Comparison of ENCODE assay signal across 18 cellular contexts in genomic region chr6:25144919-25145318, GRCh38.
DNase-seq lines count a peak whose midpoint lies in the region; ATAC-seq and TF ChIP-seq lines count a peak whose summit lies in the region.
"Had no signal": no experiment of that assay in that cellular context is flagged by ENCODE, and none has a peak within 500 bp of the region (broad histone marks: within the 10 kb centered on the region; RNA-seq: fewer than 3 reads in every experiment).

No MANE protein-coding gene starts in this region.

- no peak for TF ChIP-seq CTCF in natural killer cell (IDR thresholded peaks at IDR 0.05)

- H3K9me3 ChIP-seq in KOPT-K1 (ENCODE audit: insufficient read depth, low read length, poor library complexity, severe bottlenecking): peaks cover 8% of the 10 kb centered on the region
- H3K9me3 ChIP-seq: BE2C had no signal

- H3K27ac Mint-ChIP-seq in T-helper 2 cell treated with Interferon-gamma antibody and Interleukin-4, amounts not matched to agents 5 μg/mL and 100 μg/mL, for 36 hours: peak overlapping the region; percentile 50
- peak overlapping the region; percentile 61 for H3K27ac Mint-ChIP-seq in activated T-helper 1 cell treated with anti-CD3 and anti-CD28 coated beads, Interleukin-12 subunit alpha, Interleukin-12 subunit beta, Interleukin-2, Interleukin-4 antibody, amounts not matched to agents 30 ng/mL and 10 ng/mL and 1 ng/mL, durations not matched to agents 14 hours and 24 hours and 36 hours
- no peak overlapping the region for H3K27ac Mint-ChIP-seq in natural killer cell
- H3K27ac Mint-ChIP-seq: CD4-positive, alpha-beta T cell; CD8-positive, alpha-beta T cell had no signal

- H3K36me3 Mint-ChIP-seq in T-helper 2 cell treated with Interferon-gamma antibody and Interleukin-4, amounts not matched to agents 5 μg/mL and 100 μg/mL, for 36 hours (ENCODE audit: low read depth): peaks cover 54% of the 10 kb centered on the region
- H3K36me3 Mint-ChIP-seq in activated T-helper 1 cell treated with anti-CD3 and anti-CD28 coated beads, Interleukin-12 subunit alpha, Interleukin-12 subunit beta, Interleukin-2, Interleukin-4 antibody, amounts not matched to agents 30 ng/mL and 10 ng/mL and 1 ng/mL, durations not matched to agents 14 hours and 24 hours and 36 hours (ENCODE audit: low read depth): peaks cover 47% of the 10 kb centered on the region
- H3K36me3 Mint-ChIP-seq in natural killer cell: no peaks in the 10 kb centered on the region
- H3K36me3 Mint-ChIP-seq: CD8-positive, alpha-beta T cell had no signal

- H3K27me3 Mint-ChIP-seq in T-helper 2 cell treated with Interferon-gamma antibody and Interleukin-4, amounts not matched to agents 5 μg/mL and 100 μg/mL, for 36 hours (ENCODE audit: low read depth): no peaks in the 10 kb centered on the region
- no peaks in the 10 kb centered on the region for H3K27me3 Mint-ChIP-seq in activated T-helper 1 cell treated with anti-CD3 and anti-CD28 coated beads, Interleukin-12 subunit alpha, Interleukin-12 subunit beta, Interleukin-2, Interleukin-4 antibody, amounts not matched to agents 30 ng/mL and 10 ng/mL and 1 ng/mL, durations not matched to agents 14 hours and 24 hours and 36 hours (ENCODE audit: insufficient read depth)
- peaks cover 0 to 3% of the 10 kb centered on the region in 2 donors for H3K27me3 Mint-ChIP-seq in natural killer cell (ENCODE audit: low read depth in 2 of 2)
- H3K27me3 Mint-ChIP-seq: CD4-positive, alpha-beta T cell had no signal

- no peak for ATAC-seq in natural killer cell
- no peak for ATAC-seq in GM19455 (IDR thresholded peaks at IDR 0.05; ENCODE audit: unreplicated experiment)
- ATAC-seq: CD8-positive, alpha-beta T cell had no signal

- DNase-seq in T-helper 2 cell treated with Interferon-gamma antibody and Interleukin-4, amounts not matched to agents 5 μg/mL and 100 μg/mL, for 36 hours (ENCODE audit: low spot score): no peak
- DNase-seq in T-helper 2 cell: no peak
- no peak for DNase-seq in activated T-helper 1 cell treated with anti-CD3 and anti-CD28 coated beads, Interleukin-12 subunit alpha, Interleukin-12 subunit beta, Interleukin-2, Interleukin-4 antibody, amounts not matched to agents 30 ng/mL and 10 ng/mL and 1 ng/mL, durations not matched to agents 14 hours and 24 hours and 36 hours (ENCODE audit: low spot score)
- DNase-seq in C1 segment of cervical spinal cord (lab: John Stamatoyannopoulos, UW): no peak
- no peak for DNase-seq in natural killer cell
- DNase-seq: 8988T; ACHN; BE2C; Caco-2; Calu3; CD4-positive, alpha-beta T cell; CD8-positive, alpha-beta T cell; DMS79 treated with DMSO at 0.1 percent for 48 hours; GF-D8 had no signal

- peak overlapping the region; percentile 70 for H3K27ac ChIP-seq in KOPT-K1 (ENCODE audit: low read depth, low read length, poor library complexity, severe bottlenecking)
- H3K27ac ChIP-seq: BLaER1, C4-2B had no signal

- intact Hi-C loops in activated T-helper 1 cell treated with anti-CD3 and anti-CD28 coated beads, Interleukin-12 subunit alpha, Interleukin-12 subunit beta, Interleukin-2, Interleukin-4 antibody, amounts not matched to agents 30 ng/mL and 10 ng/mL and 1 ng/mL, durations not matched to agents 14 hours and 24 hours and 36 hours (cut with micrococcal nuclease): no loop called here
- intact Hi-C loops in natural killer cell (cut with micrococcal nuclease): no loop called here

- peaks cover 55% of the 10 kb centered on the region for H3K4me1 Mint-ChIP-seq in T-helper 2 cell treated with Interferon-gamma antibody and Interleukin-4, amounts not matched to agents 5 μg/mL and 100 μg/mL, for 36 hours (ENCODE audit: low read depth)
- H3K4me1 Mint-ChIP-seq in activated T-helper 1 cell treated with anti-CD3 and anti-CD28 coated beads, Interleukin-12 subunit alpha, Interleukin-12 subunit beta, Interleukin-2, Interleukin-4 antibody, amounts not matched to agents 30 ng/mL and 10 ng/mL and 1 ng/mL, durations not matched to agents 14 hours and 24 hours and 36 hours (ENCODE audit: low read depth): peaks cover 58% of the 10 kb centered on the region
- H3K4me1 Mint-ChIP-seq in natural killer cell: no peaks in the 10 kb centered on the region

- peak overlapping the region; percentile 62 for H3K4me3 Mint-ChIP-seq in T-helper 2 cell treated with Interferon-gamma antibody and Interleukin-4, amounts not matched to agents 5 μg/mL and 100 μg/mL, for 36 hours
- no peak overlapping the region for H3K4me3 Mint-ChIP-seq in activated T-helper 1 cell treated with anti-CD3 and anti-CD28 coated beads, Interleukin-12 subunit alpha, Interleukin-12 subunit beta, Interleukin-2, Interleukin-4 antibody, amounts not matched to agents 30 ng/mL and 10 ng/mL and 1 ng/mL, durations not matched to agents 14 hours and 24 hours and 36 hours
- H3K4me3 Mint-ChIP-seq in natural killer cell: no peak overlapping the region
- H3K4me3 Mint-ChIP-seq: CD4-positive, alpha-beta T cell; CD8-positive, alpha-beta T cell had no signal

- H3K9me3 Mint-ChIP-seq in T-helper 2 cell treated with Interferon-gamma antibody and Interleukin-4, amounts not matched to agents 5 μg/mL and 100 μg/mL, for 36 hours: peaks cover 22% of the 10 kb centered on the region
- peaks cover 21% of the 10 kb centered on the region for H3K9me3 Mint-ChIP-seq in activated T-helper 1 cell treated with anti-CD3 and anti-CD28 coated beads, Interleukin-12 subunit alpha, Interleukin-12 subunit beta, Interleukin-2, Interleukin-4 antibody, amounts not matched to agents 30 ng/mL and 10 ng/mL and 1 ng/mL, durations not matched to agents 14 hours and 24 hours and 36 hours
- no peaks in the 10 kb centered on the region for H3K9me3 Mint-ChIP-seq in natural killer cell
- H3K9me3 Mint-ChIP-seq: CD4-positive, alpha-beta T cell; CD8-positive, alpha-beta T cell had no signal

- peaks cover 4% of the 10 kb centered on the region for H3K36me3 ChIP-seq in KOPT-K1 (ENCODE audit: insufficient read depth, low read length)
- H3K36me3 ChIP-seq: BE2C, BLaER1 had no signal

Comparison
In these comparisons a context has a peak if more than half of its experiments do, and no peak if none do; other contexts are left out.
1. H3K27ac Mint-ChIP-seq: peak in T-helper 2 cell treated with Interferon-gamma antibody and Interleukin-4, amounts not matched to agents 5 μg/mL and 100 μg/mL, for 36 hours (single experiment) and activated T-helper 1 cell treated with anti-CD3 and anti-CD28 coated beads, Interleukin-12 subunit alpha, Interleukin-12 subunit beta, Interleukin-2, Interleukin-4 antibody, amounts not matched to agents 30 ng/mL and 10 ng/mL and 1 ng/mL, durations not matched to agents 14 hours and 24 hours and 36 hours (single experiment); none in natural killer cell (0 of 2).